In the genomic region with DNA sequence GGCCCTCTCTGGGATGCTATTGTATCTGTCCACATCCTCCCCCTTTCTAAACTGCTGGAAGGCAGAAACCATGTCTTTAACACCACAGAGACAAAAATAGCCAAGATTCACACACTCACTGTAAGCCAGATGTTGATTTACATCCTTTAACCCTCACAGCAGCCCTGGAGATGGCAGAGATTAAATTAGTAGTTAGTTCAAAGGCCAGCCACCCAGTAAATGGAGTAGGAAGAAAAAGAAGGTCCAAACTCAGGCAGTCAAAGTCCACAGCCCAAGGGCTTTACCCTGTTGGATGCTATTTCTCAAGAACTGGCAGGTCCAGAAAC, we compare ENCODE assay signal across 15 cellular contexts. TPM values are rescaled to one million over a fixed set of nuclear protein-coding genes. Genes with fewer than 3 reads are reported as not detected.
DNase-seq lines count a peak whose midpoint lies in the region; ATAC-seq and TF ChIP-seq lines count a peak whose summit lies in the region.
"Had no signal": no experiment of that assay in that cellular context is flagged by ENCODE, and none has a peak within 500 bp of the region (broad histone marks: within the 10 kb centered on the region; RNA-seq: fewer than 3 reads in every experiment).

No MANE protein-coding gene starts in this region.

- H3K4me2 ChIP-seq in KMS-11 = peak overlapping the region; percentile 39; the same call in 1 of the 2 replicates

- H2AFZ ChIP-seq in KMS-11 (ENCODE audit: low read depth) = no peak overlapping the region

- CTCF ChIA-PET in CD8-positive, alpha-beta memory T cell (lab: Charles Lee) = interaction anchor here (1.5 to 3.7 kb wide), 2 partner anchors 9 to 16 kb away, joined by 4 to 43 read pairs; a partner anchor contains a TSS

- H3K27me3 Mint-ChIP-seq in CD8-positive, alpha-beta memory T cell = peaks cover 0 to 2% of the 10 kb centered on the region in 2 donors
- H3K27me3 Mint-ChIP-seq in activated naive CD8-positive, alpha-beta T cell treated with anti-CD3 and anti-CD28 coated beads for 36 hours = peaks cover 6% of the 10 kb centered on the region
- no peaks in the 10 kb centered on the region for H3K27me3 Mint-ChIP-seq in natural killer cell treated with Interleukin-12 subunit alpha and Interleukin-12 subunit beta and Interleukin-15 and Interleukin-18, amount 100 ng/mL, for 72 hours

- peaks cover 35% of the 10 kb centered on the region for H3K36me3 ChIP-seq in CD8-positive, alpha-beta memory T cell (ENCODE audit: insufficient read depth, low read length)
- H3K36me3 ChIP-seq in KMS-11 (ENCODE audit: insufficient read depth) = no peaks in the 10 kb centered on the region

- H3K4me1 Mint-ChIP-seq in CD8-positive, alpha-beta memory T cell = peaks cover 37 to 77% (median 45%) of the 10 kb centered on the region in 3 donors
- H3K4me1 Mint-ChIP-seq in activated naive CD8-positive, alpha-beta T cell treated with anti-CD3 and anti-CD28 coated beads for 36 hours = peaks cover 52% of the 10 kb centered on the region
- H3K4me1 Mint-ChIP-seq in natural killer cell treated with Interleukin-12 subunit alpha and Interleukin-12 subunit beta and Interleukin-15 and Interleukin-18, amount 100 ng/mL, for 72 hours (ENCODE audit: low read depth in 2 of 2) = peaks cover 32 to 44% of the 10 kb centered on the region in 2 donors

- no peak for ATAC-seq in natural killer cell treated with Interleukin-12 subunit alpha and Interleukin-12 subunit beta and Interleukin-15 and Interleukin-18, amount 100 ng/mL, for 72 hours
- ATAC-seq in GM21786 (IDR thresholded peaks at IDR 0.05; ENCODE audit: unreplicated experiment) (no peak), HG03159 (IDR thresholded peaks at IDR 0.05; ENCODE audit: unreplicated experiment) (no peak)
- ATAC-seq: heart left ventricle had no signal

- no peak overlapping the region for H3K27ac ChIP-seq in CD8-positive, alpha-beta memory T cell (ENCODE audit: low read depth, low read length)
- H3K27ac ChIP-seq in KMS-11 = peak overlapping the region; percentile 32; the same call in 1 of the 2 replicates

- H3K4me1 ChIP-seq in CD8-positive, alpha-beta memory T cell (ENCODE audit: insufficient read depth, low read length) = peaks cover 37% of the 10 kb centered on the region
- H3K4me1 ChIP-seq in KMS-11 (ENCODE audit: low read depth, poor library complexity, severe bottlenecking) = peaks cover 52% of the 10 kb centered on the region

- no peak for DNase-seq in CD8-positive, alpha-beta memory T cell
- no peak for DNase-seq in activated naive CD8-positive, alpha-beta T cell treated with anti-CD3 and anti-CD28 coated beads for 36 hours
- no peak for DNase-seq in natural killer cell treated with Interleukin-12 subunit alpha and Interleukin-12 subunit beta and Interleukin-15 and Interleukin-18, amount 100 ng/mL, for 72 hours (ENCODE audit: low spot score)
- no peak for DNase-seq in NCI-H748 (lab: John Stamatoyannopoulos, UW; ENCODE audit: unreplicated experiment)
- no peak for DNase-seq in mucosa of gallbladder (ENCODE audit: low spot score)
- DNase-seq: COR-L47, heart left ventricle, NCI-H1417, NCI-H524 treated with DMSO at 0.1 percent for 48 hours, Right ventricle myocardium superior had no signal

- H3K9me3 ChIP-seq in CD8-positive, alpha-beta memory T cell (ENCODE audit: low read length) = no peaks in the 10 kb centered on the region
- H3K9me3 ChIP-seq: heart left ventricle, tibial nerve had no signal

- peaks cover 5 to 73% (median 7%) of the 10 kb centered on the region in 3 donors for H3K36me3 Mint-ChIP-seq in CD8-positive, alpha-beta memory T cell
- H3K36me3 Mint-ChIP-seq in activated naive CD8-positive, alpha-beta T cell treated with anti-CD3 and anti-CD28 coated beads for 36 hours = peaks cover 58% of the 10 kb centered on the region
- peaks cover 17% of the 10 kb centered on the region for H3K36me3 Mint-ChIP-seq in natural killer cell treated with Interleukin-12 subunit alpha and Interleukin-12 subunit beta and Interleukin-15 and Interleukin-18, amount 100 ng/mL, for 72 hours

- H3K9me3 Mint-ChIP-seq in CD8-positive, alpha-beta memory T cell = no peaks in the 10 kb centered on the region
- H3K9me3 Mint-ChIP-seq in activated naive CD8-positive, alpha-beta T cell treated with anti-CD3 and anti-CD28 coated beads for 36 hours = no peaks in the 10 kb centered on the region
- no peaks in the 10 kb centered on the region for H3K9me3 Mint-ChIP-seq in natural killer cell treated with Interleukin-12 subunit alpha and Interleukin-12 subunit beta and Interleukin-15 and Interleukin-18, amount 100 ng/mL, for 72 hours

- no peaks in the 10 kb centered on the region for H4K20me1 ChIP-seq in KMS-11 (ENCODE audit: insufficient read depth)

- peak overlapping the region in 7 of 8 donors; percentile 14 to 100 (median 82) for H3K27ac Mint-ChIP-seq in CD8-positive, alpha-beta memory T cell
- peak overlapping the region; percentile 99 for H3K27ac Mint-ChIP-seq in activated naive CD8-positive, alpha-beta T cell treated with anti-CD3 and anti-CD28 coated beads for 36 hours
- peak overlapping the region; percentile 95 to 100 for H3K27ac Mint-ChIP-seq in natural killer cell treated with Interleukin-12 subunit alpha and Interleukin-12 subunit beta and Interleukin-15 and Interleukin-18, amount 100 ng/mL, for 72 hours

- H3K79me2 ChIP-seq in KMS-11 (ENCODE audit: insufficient read depth, low read depth) = peaks cover 69% of the 10 kb centered on the region

- no peak overlapping the region for H3K4me3 ChIP-seq in CD8-positive, alpha-beta memory T cell (ENCODE audit: low read length)
- no peak overlapping the region for H3K4me3 ChIP-seq in KMS-11 (IDR thresholded peaks at IDR 0.05; ENCODE audit: insufficient read depth, low read depth, low read length)
- H3K4me3 ChIP-seq: heart left ventricle, skin epidermis, tibial nerve had no signal

- no peak for TF ChIP-seq CTCF in KMS-11 (conservative IDR thresholded peaks at IDR 0.05; ENCODE audit: low read depth, low read length)

- no peak overlapping the region; the same call in 1 of the 2 replicates for H3K9ac ChIP-seq in KMS-11

- H3K27me3 ChIP-seq in CD8-positive, alpha-beta memory T cell (ENCODE audit: insufficient read depth, low read length, poor library complexity, severe bottlenecking) = no peaks in the 10 kb centered on the region
- no peaks in the 10 kb centered on the region for H3K27me3 ChIP-seq in KMS-11 (ENCODE audit: insufficient read depth, low read depth)
- H3K27me3 ChIP-seq: heart left ventricle, tibial nerve had no signal

- POLR2A ChIA-PET in CD8-positive, alpha-beta memory T cell (lab: Charles Lee) = interaction anchor here (0.7 kb wide), 1 partner anchor 233 kb away, joined by 3 read pairs; no protein-coding TSS in a partner anchor

- peak overlapping the region in 5 of 7 donors; percentile 30 to 100 (median 51) for H3K4me3 Mint-ChIP-seq in CD8-positive, alpha-beta memory T cell
- H3K4me3 Mint-ChIP-seq in activated naive CD8-positive, alpha-beta T cell treated with anti-CD3 and anti-CD28 coated beads for 36 hours = peak overlapping the region; percentile 99
- H3K4me3 Mint-ChIP-seq in natural killer cell treated with Interleukin-12 subunit alpha and Interleukin-12 subunit beta and Interleukin-15 and Interleukin-18, amount 100 ng/mL, for 72 hours = peak overlapping the region; percentile 100

RNA-seq across cellular contexts. Expression of a gene that starts 2.1 kb away (rescaled TPM):
- 10 to 100 TPM; 15.2 to 20.1 TPM for total RNA-seq in CD8-positive, alpha-beta memory T cell
- polyA plus RNA-seq in CD8-positive, alpha-beta memory T cell = 19.8 TPM
- total RNA-seq in activated naive CD8-positive, alpha-beta T cell treated with anti-CD3 and anti-CD28 coated beads for 36 hours = 10 to 100 TPM; 14.9 to 15.1 TPM
- 10 to 100 TPM in 1 of 2 donors, 1 to 10 TPM in 1; 9.8 to 23.7 TPM for total RNA-seq in natural killer cell treated with Interleukin-12 subunit alpha and Interleukin-12 subunit beta and Interleukin-15 and Interleukin-18, amount 100 ng/mL, for 72 hours
- total RNA-seq in mucosa of gallbladder = 15.1 TPM

RNA-seq across cellular contexts. Expression of a gene that starts 2.3 kb away (rescaled TPM):
- total RNA-seq in CD8-positive, alpha-beta memory T cell = 1,000 to 10,000 TPM; 1,054 to 1,073 TPM
- polyA plus RNA-seq in CD8-positive, alpha-beta memory T cell = 904 TPM
- total RNA-seq in activated naive CD8-positive, alpha-beta T cell treated with anti-CD3 and anti-CD28 coated beads for 36 hours = 1,000 to 10,000 TPM; 1,087 to 1,097 TPM
- total RNA-seq in natural killer cell treated with Interleukin-12 subunit alpha and Interleukin-12 subunit beta and Interleukin-15 and Interleukin-18, amount 100 ng/mL, for 72 hours = 100 to 1,000 TPM; 681 to 986 TPM
- total RNA-seq in mucosa of gallbladder = 835 TPM

RNA-seq across cellular contexts. Expression of a gene that starts 2.5 kb away (rescaled TPM):
- 100 to 1,000 TPM; 117 to 118 TPM for total RNA-seq in CD8-positive, alpha-beta memory T cell
- 81.5 TPM for polyA plus RNA-seq in CD8-positive, alpha-beta memory T cell
- total RNA-seq in activated naive CD8-positive, alpha-beta T cell treated with anti-CD3 and anti-CD28 coated beads for 36 hours = 100 to 1,000 TPM in 1 of 2 experiments, 10 to 100 TPM in 1; 99.9 to 100 TPM
- 10 to 100 TPM; 77.8 to 80.4 TPM for total RNA-seq in natural killer cell treated with Interleukin-12 subunit alpha and Interleukin-12 subunit beta and Interleukin-15 and Interleukin-18, amount 100 ng/mL, for 72 hours
- 46.5 TPM for total RNA-seq in mucosa of gallbladder

RNA-seq across cellular contexts. Expression of a gene that starts 8.0 kb away (rescaled TPM):
- 10 to 100 TPM; 17.8 to 17.9 TPM for total RNA-seq in CD8-positive, alpha-beta memory T cell
- polyA plus RNA-seq in CD8-positive, alpha-beta memory T cell = 11.1 TPM
- 10 to 100 TPM; 12.3 to 14.7 TPM for total RNA-seq in activated naive CD8-positive, alpha-beta T cell treated with anti-CD3 and anti-CD28 coated beads for 36 hours
- total RNA-seq in natural killer cell treated with Interleukin-12 subunit alpha and Interleukin-12 subunit beta and Interleukin-15 and Interleukin-18, amount 100 ng/mL, for 72 hours = 10 to 100 TPM; 18.6 to 30.7 TPM
- total RNA-seq in mucosa of gallbladder = 184 TPM

RNA-seq across cellular contexts. Expression of a gene that starts 14.7 kb away (rescaled TPM):
- 10 to 100 TPM; 35.1 to 39.7 TPM for total RNA-seq in CD8-positive, alpha-beta memory T cell
- 19.6 TPM for polyA plus RNA-seq in CD8-positive, alpha-beta memory T cell
- total RNA-seq in activated naive CD8-positive, alpha-beta T cell treated with anti-CD3 and anti-CD28 coated beads for 36 hours = 10 to 100 TPM; 27.5 to 29.3 TPM
- total RNA-seq in natural killer cell treated with Interleukin-12 subunit alpha and Interleukin-12 subunit beta and Interleukin-15 and Interleukin-18, amount 100 ng/mL, for 72 hours = 10 to 100 TPM; 78.8 to 80.1 TPM
- total RNA-seq in mucosa of gallbladder = 84.4 TPM
